In genomic region chr5:158423623-158424200, GRCh38 we compare ENCODE assay signal across 20 cellular contexts.
A peak's percentile ranks its signal among the peaks of the same experiment; 100 is the strongest.
DNase-seq lines count a peak whose midpoint lies in the region; ATAC-seq, FAIRE-seq and TF ChIP-seq lines count a peak whose summit lies in the region.
"Had no signal": no experiment of that assay in that cellular context is flagged by ENCODE, and none has a peak within 500 bp of the region (broad histone marks: within the 10 kb centered on the region; RNA-seq: fewer than 3 reads in every experiment).

No MANE protein-coding gene starts in this region.

- H3K9me3 ChIP-seq in gastrocnemius medialis, result no peaks in the 10 kb centered on the region
- H3K9me3 ChIP-seq: tibial artery had no signal

- peak; percentile 93 for FAIRE-seq in endometrium (lab: Jason Lieb, UNC)

- no peaks in the 10 kb centered on the region for H3K36me3 ChIP-seq in gastrocnemius medialis
- H3K36me3 ChIP-seq: tibial artery had no signal

- peak overlapping the region; percentile 16 to 62 (median 34) for H3K27ac ChIP-seq in gastrocnemius medialis
- H3K27ac ChIP-seq: tibial artery, VCaP had no signal

- no peaks in the 10 kb centered on the region for H3K27me3 ChIP-seq in gastrocnemius medialis
- H3K27me3 ChIP-seq: tibial artery had no signal

- in situ Hi-C loops in gastrocnemius medialis (cut with MboI; ENCODE audit: low sequenced_read_pairs in 4 of 4), result no loop called here

- peak; percentile 40 to 47 for ATAC-seq in left cardiac atrium
- ATAC-seq in gastrocnemius medialis, result peak; percentile 36 to 39
- no peak for ATAC-seq in HG02642 (IDR thresholded peaks at IDR 0.05; ENCODE audit: poor library complexity, unreplicated experiment)
- ATAC-seq in HG03442 (IDR thresholded peaks at IDR 0.05; ENCODE audit: unreplicated experiment), result no peak
- ATAC-seq: left colon; stimulated activated effector memory CD8-positive, alpha-beta T cell treated with anti-CD3 and anti-CD28 coated beads, Interleukin-12 subunit alpha, Interleukin-12 subunit beta, amount 100 ng/mL, for 72 hours; T-helper 17 cell had no signal

- TF ChIP-seq CTCF in gastrocnemius medialis (IDR thresholded peaks at IDR 0.05 in 4 of 5, conservative IDR thresholded peaks at IDR 0.05 in 1 of 5), result no peak

- H3K4me3 ChIP-seq in gastrocnemius medialis, result no peak overlapping the region
- H3K4me3 ChIP-seq: tibial artery had no signal

- intact Hi-C loops in left cardiac atrium (cut with DNase I), result no loop called here
- intact Hi-C loops in gastrocnemius medialis (cut with DNase I; ENCODE audit: low total_unique reads), result no loop called here
- intact Hi-C loops in head of caudate nucleus (cut with DNase I), result no loop called here

- TF ChIP-seq POLR2A in gastrocnemius medialis (IDR thresholded peaks at IDR 0.05), result no peak

- peaks cover 0 to 14% of the 10 kb centered on the region in 2 donors for H3K4me1 ChIP-seq in gastrocnemius medialis
- H3K4me1 ChIP-seq: tibial artery had no signal

- DNase-seq in RPMI7951 (ENCODE audit: low read depth) (peak; percentile 33), left cardiac atrium (no peak), gastrocnemius medialis (no peak), SW 1271 (lab: John Stamatoyannopoulos, UW) (no peak), head of caudate nucleus (no peak)
- DNase-seq: activated gamma-delta T cell; CD4-positive, alpha-beta memory T cell; DMS53; erythroblast; HCEC 1CT; left colon; NCI-H1436 treated with DMSO at 0.1 percent for 48 hours; NCI-H774; T-helper 17 cell; tibial artery had no signal

Comparison
In these comparisons a context has a peak if more than half of its experiments do, and no peak if none do; other contexts are left out.
1. ATAC-seq: peak in left cardiac atrium (2 of 2) and gastrocnemius medialis (2 of 2); none in HG02642 (single experiment) and HG03442 (single experiment).